8 cellular contexts compared by ENCODE assay signal in the genomic region with DNA sequence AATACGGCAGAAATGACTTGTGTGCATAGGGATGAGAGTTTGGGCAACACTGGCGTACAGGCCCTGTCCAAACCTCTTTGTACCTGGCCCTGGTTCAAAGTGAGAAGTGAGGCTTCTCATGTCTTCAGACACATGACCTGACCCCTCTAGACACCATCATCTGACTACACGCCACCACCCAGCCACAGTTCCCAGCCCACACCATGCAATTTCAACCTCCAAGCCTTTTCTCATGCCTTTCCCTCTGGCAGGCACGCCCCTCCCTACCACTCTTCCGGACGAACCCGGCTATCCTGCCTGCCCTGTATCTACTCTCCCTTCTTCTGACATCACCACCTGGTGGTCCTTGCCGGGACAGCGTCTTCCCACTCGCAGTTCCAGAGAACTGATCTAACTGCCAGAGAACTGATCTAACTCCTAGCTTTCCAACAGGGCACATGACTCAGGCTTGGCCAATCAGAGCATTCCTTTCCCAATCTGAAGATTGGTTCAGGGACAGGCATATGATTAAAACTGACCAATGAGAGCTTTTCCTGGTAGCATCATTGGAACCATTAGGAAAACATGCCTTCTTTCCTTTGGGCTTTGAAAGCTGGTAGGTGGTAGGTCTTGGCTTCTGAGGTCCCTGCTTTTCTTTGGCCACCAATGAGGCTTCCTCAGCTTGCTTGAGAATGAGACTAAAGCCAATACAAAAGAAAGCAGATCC.
A peak's percentile ranks its signal among the peaks of the same experiment; 100 is the strongest.
DNase-seq lines count a peak whose midpoint lies in the region; ATAC-seq and TF ChIP-seq lines count a peak whose summit lies in the region.

No MANE protein-coding gene starts in this region.

- TF ChIP-seq POLR2A in Raji (IDR thresholded peaks at IDR 0.05; ENCODE audit: insufficient read depth, low read depth, low read length) = peak; percentile 62

- H3K4me1 ChIP-seq in DOHH2 (ENCODE audit: control insufficient read depth, low read length) = peaks cover 56% of the 10 kb centered on the region

- H3K79me2 ChIP-seq in DOHH2 (ENCODE audit: control insufficient read depth, low read length) = no peaks in the 10 kb centered on the region

- TF ChIP-seq CTCF in DOHH2 (IDR thresholded peaks at IDR 0.05; ENCODE audit: low read depth, low read length, poor library complexity, severe bottlenecking) (peak; percentile 74), astrocyte of the cerebellum (IDR thresholded peaks at IDR 0.05; ENCODE audit: low read depth, low read length, missing control alignments) (peak; percentile 71)

- ATAC-seq in GM21360 (IDR thresholded peaks at IDR 0.05; ENCODE audit: unreplicated experiment) (peak; percentile 45), GM18519 (IDR thresholded peaks at IDR 0.05; ENCODE audit: low FRiP score, unreplicated experiment) (no peak)

- peak overlapping the region; percentile 55 for H3K4me3 ChIP-seq in DOHH2 (ENCODE audit: low read length)
- H3K4me3 ChIP-seq in astrocyte of the cerebellum (ENCODE audit: low read depth, low read length) = no peak overlapping the region
- no peak overlapping the region for H3K4me3 ChIP-seq in skeletal muscle cell (ENCODE audit: low read depth, low read length)

- H4K20me1 ChIP-seq in DOHH2 (ENCODE audit: control insufficient read depth, insufficient read depth, low read depth, low read length) = no peaks in the 10 kb centered on the region

- H3K27me3 ChIP-seq in DOHH2 (ENCODE audit: control insufficient read depth, low read length) = no peaks in the 10 kb centered on the region

- peaks cover 12% of the 10 kb centered on the region for H3K9me3 ChIP-seq in DOHH2 (ENCODE audit: control insufficient read depth, insufficient read depth, low read length)

- H3F3A ChIP-seq in DOHH2 (ENCODE audit: control insufficient read depth, insufficient read depth) = peaks cover 9% of the 10 kb centered on the region

- peak overlapping the region; percentile 66 for H3K27ac ChIP-seq in DOHH2 (ENCODE audit: low read depth, low read length)

- in situ Hi-C loops in astrocyte of the cerebellum (cut with HindIII; ENCODE audit: low sequenced_read_pairs) = no loop called here

- peak overlapping the region; percentile 73 for H3K4me2 ChIP-seq in DOHH2 (ENCODE audit: low read length)

- no peaks in the 10 kb centered on the region for H3K9me2 ChIP-seq in DOHH2 (replicated peaks; ENCODE audit: control insufficient read depth, low read length)

- no peaks in the 10 kb centered on the region for H3K36me3 ChIP-seq in DOHH2 (ENCODE audit: control insufficient read depth, low read length)

- DNase-seq in HUDEP-2 (lab: John Stamatoyannopoulos, UW; ENCODE audit: unreplicated experiment in 76 of 76) (peak in 54 of 76 experiments; percentile 8 to 68 (median 35)), astrocyte of the cerebellum (ENCODE audit: low read depth) (peak; percentile 45), iPS DF 19.7 (ENCODE audit: low read depth, low spot score) (peak; percentile 99), skeletal muscle cell (ENCODE audit: low read depth) (peak; percentile 20)

Comparison
In these comparisons a context has a peak if more than half of its experiments do, and no peak if none do; other contexts are left out.
1. DNase-seq: peak in every context shown above with its lines; median percentile 99 in iPS DF 19.7; 45 in astrocyte of the cerebellum; 35 in HUDEP-2; 20 in skeletal muscle cell.